In genomic region chr2:201248288-201248844, GRCh38 we compare ENCODE assay signal across 1 cellular context.
TF ChIP-seq lines count a peak whose summit lies in the region.

No MANE protein-coding gene starts in this region.

TF ChIP-seq in K562, 482 proteins besides CTCF, POLR2A, EP300 and RAD21 (continued from another document):
- TF ChIP-seq ZBTB40 (IDR thresholded peaks at IDR 0.05): peak; percentile 57; the same call in 1 of the 2 replicates
- no peak for TF ChIP-seq ZBTB40 (CRISPR knock-in tag; IDR thresholded peaks at IDR 0.05)
- no peak for TF ChIP-seq ZNF165 (CRISPR knock-in tag; IDR thresholded peaks at IDR 0.05; ENCODE audit: borderline replicate concordance)
- no peak for TF ChIP-seq NR4A1 (CRISPR knock-in tag; IDR thresholded peaks at IDR 0.05)
- TF ChIP-seq NR4A1 (tag; IDR thresholded peaks at IDR 0.05): no peak
- TF ChIP-seq PRDM10 (IDR thresholded peaks at IDR 0.05; ENCODE audit: partially characterized antibody): peak; percentile 48
- TF ChIP-seq HDAC1 (IDR thresholded peaks at IDR 0.05): peak in 1 of 2 experiments; percentile 54; a peak in 1 of 4 replicates
- TF ChIP-seq JUN (IDR thresholded peaks at IDR 0.05; ENCODE audit: borderline replicate concordance, low read depth, low read length): no peak
- no peak for TF ChIP-seq JUN (CRISPR knock-in tag; IDR thresholded peaks at IDR 0.05; ENCODE audit: borderline replicate concordance)
- peak; percentile 71; the same call in 1 of the 2 replicates for TF ChIP-seq NKRF (IDR thresholded peaks at IDR 0.05; ENCODE audit: borderline replicate concordance)
- no peak for TF ChIP-seq HOMEZ (CRISPR knock-in tag; IDR thresholded peaks at IDR 0.05)
- no peak for TF ChIP-seq CBX8 (IDR thresholded peaks at IDR 0.05; ENCODE audit: borderline replicate concordance, extremely low read depth, low read depth, low read length, poor library complexity, severe bottlenecking)
- peak; percentile 91 for TF ChIP-seq MXI1 (IDR thresholded peaks at IDR 0.05; ENCODE audit: low read depth, low read length)
- TF ChIP-seq KLF13 (tag; IDR thresholded peaks at IDR 0.05; ENCODE audit: borderline replicate concordance, low read depth): peak; percentile 59; the same call in 1 of the 2 replicates
- 0 out of 4 replicates have a peak, but pooled peaks of 1 of the 2 experiments have one; percentile 56 for TF ChIP-seq SIN3A (IDR thresholded peaks at IDR 0.05; ENCODE audit: borderline replicate concordance in 2 of 2, control insufficient read depth in 1 of 2, low read depth in 2 of 2, low read length in 2 of 2)
